ENCODE assay signal across 20 cellular contexts in the genomic region with DNA sequence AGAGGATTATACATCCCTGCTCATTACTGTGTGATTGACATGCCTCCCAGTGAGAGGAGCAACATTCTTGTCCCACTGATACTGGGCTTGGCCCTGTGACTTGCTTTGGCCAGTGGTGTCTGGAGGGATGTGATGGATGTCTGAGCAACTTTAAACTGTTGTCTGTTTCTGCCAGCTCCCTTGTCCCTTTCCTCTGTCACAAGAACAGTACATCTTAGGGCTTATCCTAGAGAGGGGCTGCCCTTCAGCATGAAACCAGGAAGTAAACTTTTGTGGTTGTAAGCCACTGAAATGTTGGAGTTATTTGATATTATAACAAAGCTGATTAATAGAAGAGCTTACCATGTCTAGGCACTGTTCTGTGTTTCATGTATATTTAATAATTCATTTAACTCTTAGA.
"Had no signal": no experiment of that assay in that cellular context is flagged by ENCODE, and none has a peak within 500 bp of the region (broad histone marks: within the 10 kb centered on the region; RNA-seq: fewer than 3 reads in every experiment).

No MANE protein-coding gene starts in this region.

- ATAC-seq: activated T-cell treated with anti-CD3 and anti-CD28 coated beads, Interleukin-2, amount 50 U/mL, for 72 hours; gastroesophageal sphincter; left colon; right lobe of liver; stimulated activated memory B cell treated with anti-CD40 and anti-IgM and Interleukin-4, amounts not matched to agents 10 μg/mL and 1 μg/mL and 100 μg/mL, for 72 hours had no signal

- H3K9me3 Mint-ChIP-seq: activated CD4-positive, alpha-beta memory T cell treated with anti-CD3 and anti-CD28 coated beads, Interleukin-2, amount 10 ng/mL, durations not matched to agents 7 days and 5 days; activated naive CD4-positive, alpha-beta T cell treated with anti-CD3 and anti-CD28 coated beads, Interleukin-2, amount 10 ng/mL, durations not matched to agents 7 days and 5 days; activated T-cell treated with anti-CD3 and anti-CD28 coated beads, Interleukin-2, amount 50 U/mL, for 72 hours; memory B cell; nephron; stimulated activated memory B cell treated with anti-CD40 and anti-IgM and Interleukin-4, amounts not matched to agents 10 μg/mL and 1 μg/mL and 100 μg/mL, for 72 hours had no signal

- H3K4me3 ChIP-seq: gastroesophageal sphincter, right lobe of liver, skin epidermis, stomach, suprapubic skin, tibial nerve had no signal

- H3K4me1 Mint-ChIP-seq: activated CD4-positive, alpha-beta memory T cell treated with anti-CD3 and anti-CD28 coated beads, Interleukin-2, amount 10 ng/mL, durations not matched to agents 7 days and 5 days; activated naive CD4-positive, alpha-beta T cell treated with anti-CD3 and anti-CD28 coated beads, Interleukin-2, amount 10 ng/mL, durations not matched to agents 7 days and 5 days; memory B cell; nephron; stimulated activated memory B cell treated with anti-CD40 and anti-IgM and Interleukin-4, amounts not matched to agents 10 μg/mL and 1 μg/mL and 100 μg/mL, for 72 hours had no signal

- H3K27ac Mint-ChIP-seq: activated CD4-positive, alpha-beta memory T cell treated with anti-CD3 and anti-CD28 coated beads, Interleukin-2, amount 10 ng/mL, durations not matched to agents 7 days and 5 days; activated naive CD4-positive, alpha-beta T cell treated with anti-CD3 and anti-CD28 coated beads, Interleukin-2, amount 10 ng/mL, durations not matched to agents 7 days and 5 days; activated T-cell treated with anti-CD3 and anti-CD28 coated beads, Interleukin-2, amount 50 U/mL, for 72 hours; memory B cell; nephron; stimulated activated memory B cell treated with anti-CD40 and anti-IgM and Interleukin-4, amounts not matched to agents 10 μg/mL and 1 μg/mL and 100 μg/mL, for 72 hours had no signal

- H3K36me3 Mint-ChIP-seq: activated naive CD4-positive, alpha-beta T cell treated with anti-CD3 and anti-CD28 coated beads, Interleukin-2, amount 10 ng/mL, durations not matched to agents 7 days and 5 days; memory B cell; stimulated activated memory B cell treated with anti-CD40 and anti-IgM and Interleukin-4, amounts not matched to agents 10 μg/mL and 1 μg/mL and 100 μg/mL, for 72 hours had no signal

- DNase-seq: activated CD4-positive, alpha-beta memory T cell treated with anti-CD3 and anti-CD28 coated beads, Interleukin-2, amount 10 ng/mL, durations not matched to agents 7 days and 5 days; activated CD4-positive, alpha-beta T cell treated with anti-CD3 and anti-CD28 coated beads for 48 hours; activated effector memory CD4-positive, alpha-beta T cell treated with anti-CD3 and anti-CD28 coated beads, Interleukin-2, amount 50 U/mL, for 16 hours; activated naive CD4-positive, alpha-beta T cell treated with anti-CD3 and anti-CD28 coated beads, Interleukin-2, amount 10 ng/mL, durations not matched to agents 7 days and 5 days; activated T-cell treated with anti-CD3 and anti-CD28 coated beads, Interleukin-2, amount 50 U/mL, for 72 hours; amygdala; cortex of kidney; head of caudate nucleus; left colon; right lobe of liver; stimulated activated CD4-positive, alpha-beta T cell treated with anti-CD3 and anti-CD28 coated beads, Interleukin-2, amount 100 ng/mL, for 24 hours; stomach; T1000 had no signal

- H3K4me3 Mint-ChIP-seq: activated CD4-positive, alpha-beta memory T cell treated with anti-CD3 and anti-CD28 coated beads, Interleukin-2, amount 10 ng/mL, durations not matched to agents 7 days and 5 days; activated naive CD4-positive, alpha-beta T cell treated with anti-CD3 and anti-CD28 coated beads, Interleukin-2, amount 10 ng/mL, durations not matched to agents 7 days and 5 days; activated T-cell treated with anti-CD3 and anti-CD28 coated beads, Interleukin-2, amount 50 U/mL, for 72 hours; memory B cell; nephron; stimulated activated memory B cell treated with anti-CD40 and anti-IgM and Interleukin-4, amounts not matched to agents 10 μg/mL and 1 μg/mL and 100 μg/mL, for 72 hours had no signal

- H3K27me3 Mint-ChIP-seq: activated CD4-positive, alpha-beta memory T cell treated with anti-CD3 and anti-CD28 coated beads, Interleukin-2, amount 10 ng/mL, durations not matched to agents 7 days and 5 days; activated naive CD4-positive, alpha-beta T cell treated with anti-CD3 and anti-CD28 coated beads, Interleukin-2, amount 10 ng/mL, durations not matched to agents 7 days and 5 days; stimulated activated memory B cell treated with anti-CD40 and anti-IgM and Interleukin-4, amounts not matched to agents 10 μg/mL and 1 μg/mL and 100 μg/mL, for 72 hours had no signal
